9 cellular contexts compared by ENCODE assay signal in genomic region chrX:50579955-50580354, GRCh38.
DNase-seq lines count a peak whose midpoint lies in the region; ATAC-seq, FAIRE-seq and TF ChIP-seq lines count a peak whose summit lies in the region.
"Had no signal": no experiment of that assay in that cellular context is flagged by ENCODE, and none has a peak within 500 bp of the region (broad histone marks: within the 10 kb centered on the region; RNA-seq: fewer than 3 reads in every experiment).

No MANE protein-coding gene starts in this region.

- FAIRE-seq in A204.1 (lab: Jason Lieb, UNC) = peak; percentile 67
- FAIRE-seq: islet of Langerhans had no signal

- H3K4me1 Mint-ChIP-seq in immature natural killer cell = peaks cover 0 to 2% of the 10 kb centered on the region in 2 donors

- peak overlapping the region in 1 of 5 donors; percentile 18 for H3K4me3 Mint-ChIP-seq in immature natural killer cell

- H3K4me3 ChIP-seq in adrenal gland = no peak overlapping the region

- peaks cover 3% of the 10 kb centered on the region for H3K27me3 ChIP-seq in adrenal gland

- no peaks in the 10 kb centered on the region for H3K4me1 ChIP-seq in adrenal gland (replicated peaks in 1 of 2)

- H3K36me3 ChIP-seq in adrenal gland (replicated peaks in 1 of 2) = no peaks in the 10 kb centered on the region

- ATAC-seq in HG02870 (IDR thresholded peaks at IDR 0.05; ENCODE audit: unreplicated experiment) (peak; percentile 86), HG02798 (IDR thresholded peaks at IDR 0.05; ENCODE audit: poor library complexity, unreplicated experiment) (no peak)

- TF ChIP-seq CTCF in adrenal gland (IDR thresholded peaks at IDR 0.05) = peak; percentile 24 to 59 (median 52)

- no peaks in the 10 kb centered on the region for H3K36me3 Mint-ChIP-seq in immature natural killer cell

- DNase-seq in EL (peak; percentile 31), NCI-H774 (lab: John Stamatoyannopoulos, UW) (peak; percentile 3), adrenal gland (peak; percentile 29 to 79 (median 37)), immature natural killer cell (peak; percentile 38 to 57 (median 41))
- peak; percentile 0 for DNase-seq in stimulated activated CD8-positive, alpha-beta memory T cell treated with anti-CD3 and anti-CD28 coated beads, Interleukin-15, amount 100 ng/mL, for 1 hour (ENCODE audit: low read depth)

- 0 to 13% (median 4%) methylated on average over 2 of the region's 2 CpGs for WGBS in adrenal gland, 4 donors

- H3K27ac Mint-ChIP-seq in immature natural killer cell = no peak overlapping the region

- no peak for TF ChIP-seq POLR2A in adrenal gland (IDR thresholded peaks at IDR 0.05)

- no peaks in the 10 kb centered on the region for H3K9me3 Mint-ChIP-seq in immature natural killer cell

- H3K27ac ChIP-seq in adrenal gland = no peak overlapping the region

- H3K9me3 ChIP-seq in adrenal gland (replicated peaks in 1 of 3) = no peaks in the 10 kb centered on the region

- H3K27me3 Mint-ChIP-seq in immature natural killer cell (ENCODE audit: low read depth in 3 of 3) = peaks cover 0 to 5% (median 0%) of the 10 kb centered on the region in 3 donors

- intact Hi-C loops in adrenal gland (cut with DNase I) = loop anchor here in 1 of 2 donors (10.0 kb wide), 1 partner anchor 485 kb away; no protein-coding TSS in a partner anchor
